1 cellular context compared by ENCODE assay signal in the genomic region with DNA sequence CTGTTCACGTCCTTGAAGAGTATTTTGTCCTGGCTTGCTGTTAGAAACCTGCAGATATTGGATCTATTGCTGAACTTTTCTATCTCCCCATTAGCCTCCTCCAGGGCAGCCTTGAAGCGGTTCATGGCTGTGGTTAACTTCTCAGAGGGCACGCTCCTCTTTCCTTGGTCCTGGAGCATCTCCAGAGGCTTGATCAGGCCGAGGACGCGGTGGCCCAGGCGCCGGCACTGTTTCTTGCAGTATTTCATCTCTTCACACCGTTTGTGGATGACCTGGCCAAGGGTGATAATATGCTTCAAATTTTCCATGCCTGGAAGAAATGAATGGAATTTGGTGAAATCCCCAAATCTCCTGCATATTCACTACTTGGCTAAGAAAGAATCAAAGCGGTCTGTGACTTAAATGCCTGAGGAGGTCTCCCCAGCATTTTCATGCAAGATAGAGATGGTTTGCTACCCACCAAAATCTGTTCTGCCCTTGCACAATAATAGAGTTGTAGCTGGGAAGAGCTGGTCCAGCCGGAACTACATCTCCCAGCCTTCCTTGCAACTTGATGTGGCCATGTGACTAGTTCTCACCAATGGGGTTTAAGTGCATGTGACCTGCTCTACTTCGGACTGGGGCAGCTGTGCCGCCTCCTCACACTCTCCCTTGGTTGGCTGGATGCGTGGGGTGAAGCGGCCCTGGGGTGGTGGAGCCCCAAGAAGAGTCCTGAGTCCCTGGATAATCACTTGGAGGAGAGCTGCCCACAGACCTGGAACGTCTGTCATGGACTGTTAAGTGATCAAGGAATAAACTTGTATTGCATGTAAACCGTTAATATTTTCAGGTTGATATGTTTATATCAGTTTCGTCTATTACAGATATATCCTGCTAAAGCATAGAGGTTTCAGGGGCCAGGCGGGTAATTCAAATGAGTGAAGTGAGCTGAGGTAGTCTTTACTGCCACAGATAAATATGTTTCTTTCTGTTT.
A peak's percentile ranks its signal among the peaks of the same experiment; 100 is the strongest.
TF ChIP-seq lines count a peak whose summit lies in the region.

No MANE protein-coding gene starts in this region.

TF ChIP-seq in K562, 482 proteins besides CTCF, POLR2A, EP300 and RAD21 (continued from another document and continues in another):
- TF ChIP-seq, protein P1, sequence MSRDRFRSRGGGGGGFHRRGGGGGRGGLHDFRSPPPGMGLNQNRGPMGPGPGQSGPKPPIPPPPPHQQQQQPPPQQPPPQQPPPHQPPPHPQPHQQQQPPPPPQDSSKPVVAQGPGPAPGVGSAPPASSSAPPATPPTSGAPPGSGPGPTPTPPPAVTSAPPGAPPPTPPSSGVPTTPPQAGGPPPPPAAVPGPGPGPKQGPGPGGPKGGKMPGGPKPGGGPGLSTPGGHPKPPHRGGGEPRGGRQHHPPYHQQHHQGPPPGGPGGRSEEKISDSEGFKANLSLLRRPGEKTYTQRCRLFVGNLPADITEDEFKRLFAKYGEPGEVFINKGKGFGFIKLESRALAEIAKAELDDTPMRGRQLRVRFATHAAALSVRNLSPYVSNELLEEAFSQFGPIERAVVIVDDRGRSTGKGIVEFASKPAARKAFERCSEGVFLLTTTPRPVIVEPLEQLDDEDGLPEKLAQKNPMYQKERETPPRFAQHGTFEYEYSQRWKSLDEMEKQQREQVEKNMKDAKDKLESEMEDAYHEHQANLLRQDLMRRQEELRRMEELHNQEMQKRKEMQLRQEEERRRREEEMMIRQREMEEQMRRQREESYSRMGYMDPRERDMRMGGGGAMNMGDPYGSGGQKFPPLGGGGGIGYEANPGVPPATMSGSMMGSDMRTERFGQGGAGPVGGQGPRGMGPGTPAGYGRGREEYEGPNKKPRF (IDR thresholded peaks at IDR 0.05; ENCODE audit: low read depth, low read length): no peak
- TF ChIP-seq MCM5 (IDR thresholded peaks at IDR 0.05; ENCODE audit: low read depth) (no peak), ZNF696 (CRISPR knock-in tag; conservative IDR thresholded peaks at IDR 0.05) (no peak), KDM2B (CRISPR knock-in tag; IDR thresholded peaks at IDR 0.05) (no peak), PHF20 (IDR thresholded peaks at IDR 0.05; ENCODE audit: partially characterized antibody) (no peak), SRSF7 (optimal IDR thresholded peaks at IDR 0.05; ENCODE audit: low read depth, low read length) (no peak), ZNF764 (CRISPR knock-in tag; IDR thresholded peaks at IDR 0.05; ENCODE audit: low read depth) (no peak), CSDE1 (IDR thresholded peaks at IDR 0.05) (no peak), NFIC (IDR thresholded peaks at IDR 0.05) (no peak), ZNF766 (CRISPR knock-in tag; conservative IDR thresholded peaks at IDR 0.05) (no peak), COPS2 (conservative IDR thresholded peaks at IDR 0.05) (no peak), EZH2 (IDR thresholded peaks at IDR 0.05; ENCODE audit: borderline replicate concordance, low read depth, low read length) (no peak), JUN (IDR thresholded peaks at IDR 0.05; ENCODE audit: borderline replicate concordance, low read depth, low read length) (peak; percentile 47; the same call in 1 of the 2 replicates), JUN (CRISPR knock-in tag; IDR thresholded peaks at IDR 0.05; ENCODE audit: borderline replicate concordance) (no peak), HDAC6 (IDR thresholded peaks at IDR 0.05; ENCODE audit: low read depth, low read length) (no peak), EP400 (IDR thresholded peaks at IDR 0.05) (no peak), TOE1 (IDR thresholded peaks at IDR 0.05; ENCODE audit: borderline replicate concordance) (peak; percentile 76; the same call in 1 of the 2 replicates), TOE1 (CRISPR knock-in tag; IDR thresholded peaks at IDR 0.05; ENCODE audit: borderline replicate concordance, low read depth) (no peak), ZNF263 (CRISPR knock-in tag; IDR thresholded peaks at IDR 0.05; ENCODE audit: borderline replicate concordance) (no peak), ZNF79 (CRISPR knock-in tag; IDR thresholded peaks at IDR 0.05; ENCODE audit: low read depth) (no peak), NRF1 (conservative IDR thresholded peaks at IDR 0.05 in 1 of 2, IDR thresholded peaks at IDR 0.05 in 1 of 2) (peak; percentile 70 to 72), MXI1 (IDR thresholded peaks at IDR 0.05; ENCODE audit: low read depth, low read length) (no peak), TCF7L2 (IDR thresholded peaks at IDR 0.05; ENCODE audit: low read depth, low read length) (no peak), BACH1 (tag; IDR thresholded peaks at IDR 0.05) (no peak), SRF (CRISPR knock-in tag; IDR thresholded peaks at IDR 0.05) (no peak), SMARCA4 (IDR thresholded peaks at IDR 0.05) (no peak), HEY1 (CRISPR knock-in tag; IDR thresholded peaks at IDR 0.05; ENCODE audit: borderline replicate concordance) (no peak), CBX1 (IDR thresholded peaks at IDR 0.05; ENCODE audit: low read depth) (no peak), SAP30 (IDR thresholded peaks at IDR 0.05; ENCODE audit: borderline replicate concordance, insufficient read depth, low read depth, low read length, poor library complexity, severe bottlenecking) (no peak), NFIX (CRISPR knock-in tag; IDR thresholded peaks at IDR 0.05; ENCODE audit: low read depth) (no peak), NEUROD1 (IDR thresholded peaks at IDR 0.05; ENCODE audit: borderline replicate concordance, low read depth, low read length, partially characterized antibody) (no peak), SPI1 (IDR thresholded peaks at IDR 0.05; ENCODE audit: borderline replicate concordance, low read depth, low read length) (no peak), ZKSCAN1 (IDR thresholded peaks at IDR 0.05; ENCODE audit: low read depth, low read length) (no peak), CBX8 (IDR thresholded peaks at IDR 0.05; ENCODE audit: borderline replicate concordance, extremely low read depth, low read depth, low read length, poor library complexity, severe bottlenecking) (no peak), ESRRB (CRISPR knock-in tag; IDR thresholded peaks at IDR 0.05; ENCODE audit: borderline replicate concordance) (no peak), TARDBP (IDR thresholded peaks at IDR 0.05) (no peak), TRIM24 (IDR thresholded peaks at IDR 0.05) (no peak), BRF1 (IDR thresholded peaks at IDR 0.05; ENCODE audit: borderline replicate concordance, extremely low read depth, insufficient read length) (no peak), ZNF583 (CRISPR knock-in tag; IDR thresholded peaks at IDR 0.05) (no peak), ARID2 (IDR thresholded peaks at IDR 0.05) (no peak)
- TF ChIP-seq, protein P2, sequence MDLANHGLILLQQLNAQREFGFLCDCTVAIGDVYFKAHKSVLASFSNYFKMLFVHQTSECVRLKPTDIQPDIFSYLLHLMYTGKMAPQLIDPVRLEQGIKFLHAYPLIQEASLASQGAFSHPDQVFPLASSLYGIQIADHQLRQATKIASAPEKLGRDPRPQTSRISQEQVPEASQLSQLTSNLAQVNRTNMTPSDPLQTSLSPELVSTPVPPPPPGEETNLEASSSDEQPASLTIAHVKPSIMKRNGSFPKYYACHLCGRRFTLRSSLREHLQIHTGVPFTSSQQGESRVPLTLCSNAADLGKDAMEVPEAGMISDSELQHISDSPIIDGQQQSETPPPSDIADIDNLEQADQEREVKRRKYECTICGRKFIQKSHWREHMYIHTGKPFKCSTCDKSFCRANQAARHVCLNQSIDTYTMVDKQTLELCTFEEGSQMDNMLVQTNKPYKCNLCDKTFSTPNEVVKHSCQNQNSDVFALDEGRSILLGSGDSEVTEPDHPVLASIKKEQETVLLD (IDR thresholded peaks at IDR 0.05): no peak
- TF ChIP-seq, protein P3, sequence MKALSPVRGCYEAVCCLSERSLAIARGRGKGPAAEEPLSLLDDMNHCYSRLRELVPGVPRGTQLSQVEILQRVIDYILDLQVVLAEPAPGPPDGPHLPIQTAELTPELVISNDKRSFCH (CRISPR knock-in tag; IDR thresholded peaks at IDR 0.05): no peak
- TF ChIP-seq, protein P3 (tag; IDR thresholded peaks at IDR 0.05): no peak
- TF ChIP-seq, protein P4, sequence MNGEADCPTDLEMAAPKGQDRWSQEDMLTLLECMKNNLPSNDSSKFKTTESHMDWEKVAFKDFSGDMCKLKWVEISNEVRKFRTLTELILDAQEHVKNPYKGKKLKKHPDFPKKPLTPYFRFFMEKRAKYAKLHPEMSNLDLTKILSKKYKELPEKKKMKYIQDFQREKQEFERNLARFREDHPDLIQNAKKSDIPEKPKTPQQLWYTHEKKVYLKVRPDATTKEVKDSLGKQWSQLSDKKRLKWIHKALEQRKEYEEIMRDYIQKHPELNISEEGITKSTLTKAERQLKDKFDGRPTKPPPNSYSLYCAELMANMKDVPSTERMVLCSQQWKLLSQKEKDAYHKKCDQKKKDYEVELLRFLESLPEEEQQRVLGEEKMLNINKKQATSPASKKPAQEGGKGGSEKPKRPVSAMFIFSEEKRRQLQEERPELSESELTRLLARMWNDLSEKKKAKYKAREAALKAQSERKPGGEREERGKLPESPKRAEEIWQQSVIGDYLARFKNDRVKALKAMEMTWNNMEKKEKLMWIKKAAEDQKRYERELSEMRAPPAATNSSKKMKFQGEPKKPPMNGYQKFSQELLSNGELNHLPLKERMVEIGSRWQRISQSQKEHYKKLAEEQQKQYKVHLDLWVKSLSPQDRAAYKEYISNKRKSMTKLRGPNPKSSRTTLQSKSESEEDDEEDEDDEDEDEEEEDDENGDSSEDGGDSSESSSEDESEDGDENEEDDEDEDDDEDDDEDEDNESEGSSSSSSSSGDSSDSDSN (IDR thresholded peaks at IDR 0.05; ENCODE audit: borderline replicate concordance in 1 of 2, low read depth in 2 of 2, low read length in 2 of 2): no peak
- TF ChIP-seq, protein P5, sequence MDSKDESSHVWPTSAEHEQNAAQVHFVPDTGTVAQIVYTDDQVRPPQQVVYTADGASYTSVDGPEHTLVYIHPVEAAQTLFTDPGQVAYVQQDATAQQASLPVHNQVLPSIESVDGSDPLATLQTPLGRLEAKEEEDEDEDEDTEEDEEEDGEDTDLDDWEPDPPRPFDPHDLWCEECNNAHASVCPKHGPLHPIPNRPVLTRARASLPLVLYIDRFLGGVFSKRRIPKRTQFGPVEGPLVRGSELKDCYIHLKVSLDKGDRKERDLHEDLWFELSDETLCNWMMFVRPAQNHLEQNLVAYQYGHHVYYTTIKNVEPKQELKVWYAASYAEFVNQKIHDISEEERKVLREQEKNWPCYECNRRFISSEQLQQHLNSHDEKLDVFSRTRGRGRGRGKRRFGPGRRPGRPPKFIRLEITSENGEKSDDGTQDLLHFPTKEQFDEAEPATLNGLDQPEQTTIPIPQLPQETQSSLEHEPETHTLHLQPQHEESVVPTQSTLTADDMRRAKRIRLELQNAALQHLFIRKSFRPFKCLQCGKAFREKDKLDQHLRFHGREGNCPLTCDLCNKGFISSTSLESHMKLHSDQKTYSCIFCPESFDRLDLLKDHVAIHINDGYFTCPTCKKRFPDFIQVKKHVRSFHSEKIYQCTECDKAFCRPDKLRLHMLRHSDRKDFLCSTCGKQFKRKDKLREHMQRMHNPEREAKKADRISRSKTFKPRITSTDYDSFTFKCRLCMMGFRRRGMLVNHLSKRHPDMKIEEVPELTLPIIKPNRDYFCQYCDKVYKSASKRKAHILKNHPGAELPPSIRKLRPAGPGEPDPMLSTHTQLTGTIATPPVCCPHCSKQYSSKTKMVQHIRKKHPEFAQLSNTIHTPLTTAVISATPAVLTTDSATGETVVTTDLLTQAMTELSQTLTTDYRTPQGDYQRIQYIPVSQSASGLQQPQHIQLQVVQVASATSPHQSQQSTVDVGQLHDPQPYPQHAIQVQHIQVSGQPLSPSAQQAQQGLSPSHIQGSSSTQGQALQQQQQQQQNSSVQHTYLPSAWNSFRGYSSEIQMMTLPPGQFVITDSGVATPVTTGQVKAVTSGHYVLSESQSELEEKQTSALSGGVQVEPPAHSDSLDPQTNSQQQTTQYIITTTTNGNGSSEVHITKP (IDR thresholded peaks at IDR 0.05; ENCODE audit: partially characterized antibody): peak; percentile 47
- TF ChIP-seq, protein P6, sequence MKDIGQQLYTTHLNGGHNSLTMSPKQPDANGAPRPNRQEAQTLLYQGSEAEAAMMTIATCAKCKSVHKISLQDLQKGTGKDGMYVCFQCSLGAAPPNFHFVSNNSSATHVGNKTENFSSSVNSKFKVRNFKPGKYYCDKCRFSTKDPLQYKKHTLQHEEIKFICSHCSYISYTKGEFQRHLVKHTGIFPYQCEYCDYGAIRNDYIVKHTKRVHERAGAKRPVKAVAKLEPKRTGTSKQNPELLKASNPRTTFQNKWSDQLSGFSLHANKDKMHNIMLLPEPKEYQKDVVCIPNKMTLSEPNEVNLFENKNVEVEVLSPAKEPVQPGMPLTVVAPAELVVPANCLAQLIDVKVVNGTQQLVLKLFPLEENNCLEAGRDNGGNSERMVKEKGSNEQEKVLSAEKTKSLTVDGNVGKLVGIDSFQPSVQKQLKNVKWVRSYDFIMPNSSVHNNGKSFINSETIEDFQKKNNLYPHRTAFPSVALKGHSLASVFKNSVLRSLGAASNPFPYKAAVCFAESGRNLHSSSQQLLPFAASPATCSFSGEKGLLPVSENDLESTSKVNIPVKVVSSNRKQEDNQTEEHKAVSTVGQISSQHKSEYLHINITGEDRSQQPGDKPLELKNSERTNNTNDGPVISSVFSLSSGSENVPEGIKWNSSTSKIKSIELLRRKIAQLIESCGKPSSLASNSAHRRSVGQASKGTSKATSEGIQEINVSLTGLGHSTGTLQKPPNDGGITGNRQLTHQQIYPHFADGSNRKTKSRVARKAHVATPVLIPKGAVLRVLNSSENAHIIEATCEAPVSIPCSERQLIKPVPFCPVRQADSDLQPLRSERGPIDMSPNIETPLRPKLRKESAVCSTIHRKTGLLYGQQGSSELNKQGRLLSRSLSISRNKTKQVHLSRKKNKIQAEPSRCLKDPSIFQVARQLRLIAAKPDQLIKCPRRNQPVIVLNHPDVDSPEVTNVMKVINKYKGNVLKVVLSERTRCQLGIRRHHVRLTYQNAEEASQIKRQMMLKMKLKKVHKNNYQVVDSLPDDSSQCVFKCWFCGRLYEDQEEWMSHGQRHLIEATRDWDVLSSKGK (CRISPR knock-in tag; IDR thresholded peaks at IDR 0.05): no peak
- TF ChIP-seq, protein P7, sequence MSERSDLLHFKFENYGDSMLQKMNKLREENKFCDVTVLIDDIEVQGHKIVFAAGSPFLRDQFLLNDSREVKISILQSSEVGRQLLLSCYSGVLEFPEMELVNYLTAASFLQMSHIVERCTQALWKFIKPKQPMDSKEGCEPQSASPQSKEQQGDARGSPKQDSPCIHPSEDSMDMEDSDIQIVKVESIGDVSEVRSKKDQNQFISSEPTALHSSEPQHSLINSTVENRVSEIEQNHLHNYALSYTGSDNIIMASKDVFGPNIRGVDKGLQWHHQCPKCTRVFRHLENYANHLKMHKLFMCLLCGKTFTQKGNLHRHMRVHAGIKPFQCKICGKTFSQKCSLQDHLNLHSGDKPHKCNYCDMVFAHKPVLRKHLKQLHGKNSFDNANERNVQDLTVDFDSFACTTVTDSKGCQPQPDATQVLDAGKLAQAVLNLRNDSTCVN (CRISPR knock-in tag; IDR thresholded peaks at IDR 0.05): no peak
- TF ChIP-seq, protein P8, sequence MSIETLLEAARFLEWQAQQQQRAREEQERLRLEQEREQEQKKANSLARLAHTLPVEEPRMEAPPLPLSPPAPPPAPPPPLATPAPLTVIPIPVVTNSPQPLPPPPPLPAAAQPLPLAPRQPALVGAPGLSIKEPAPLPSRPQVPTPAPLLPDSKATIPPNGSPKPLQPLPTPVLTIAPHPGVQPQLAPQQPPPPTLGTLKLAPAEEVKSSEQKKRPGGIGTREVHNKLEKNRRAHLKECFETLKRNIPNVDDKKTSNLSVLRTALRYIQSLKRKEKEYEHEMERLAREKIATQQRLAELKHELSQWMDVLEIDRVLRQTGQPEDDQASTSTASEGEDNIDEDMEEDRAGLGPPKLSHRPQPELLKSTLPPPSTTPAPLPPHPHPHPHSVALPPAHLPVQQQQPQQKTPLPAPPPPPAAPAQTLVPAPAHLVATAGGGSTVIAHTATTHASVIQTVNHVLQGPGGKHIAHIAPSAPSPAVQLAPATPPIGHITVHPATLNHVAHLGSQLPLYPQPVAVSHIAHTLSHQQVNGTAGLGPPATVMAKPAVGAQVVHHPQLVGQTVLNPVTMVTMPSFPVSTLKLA (conservative IDR thresholded peaks at IDR 0.05): peak in 1 of 2 experiments; percentile 60; a peak in 1 of 4 replicates
